ENCODE assay signal across 22 cellular contexts in genomic region chr4:57095956-57096355, GRCh38. TPM values are rescaled to one million over a fixed set of nuclear protein-coding genes. Genes with fewer than 3 reads are reported as not detected.
"Had no signal": no experiment of that assay in that cellular context is flagged by ENCODE, and none has a peak within 500 bp of the region (broad histone marks: within the 10 kb centered on the region; RNA-seq: fewer than 3 reads in every experiment).

No MANE protein-coding gene starts in this region.

- H3K27ac ChIP-seq: SK-N-MC, thyroid gland, WERI-Rb-1 had no signal

- H3K4me1 Mint-ChIP-seq: activated CD4-positive, alpha-beta memory T cell treated with anti-CD3 and anti-CD28 coated beads, Interleukin-2, amount 10 ng/mL, durations not matched to agents 7 days and 5 days; activated CD4-positive, alpha-beta T cell treated with anti-CD3 and anti-CD28 coated beads for 36 hours; stimulated activated effector memory CD8-positive, alpha-beta T cell treated with anti-CD3 and anti-CD28 coated beads, Interleukin-12 subunit alpha, Interleukin-12 subunit beta, amount 100 ng/mL, for 72 hours had no signal

- H3K4me3 ChIP-seq: dorsolateral prefrontal cortex, SK-N-MC, thyroid gland had no signal

- H3K4me3 Mint-ChIP-seq: activated CD4-positive, alpha-beta memory T cell treated with anti-CD3 and anti-CD28 coated beads, Interleukin-2, amount 10 ng/mL, durations not matched to agents 7 days and 5 days; activated CD4-positive, alpha-beta T cell treated with anti-CD3 and anti-CD28 coated beads for 36 hours; activated T-cell treated with anti-CD3 and anti-CD28 coated beads, Interleukin-2, amount 50 U/mL, for 4 hours; brain; endodermal cell; natural killer cell; stimulated activated effector memory CD8-positive, alpha-beta T cell treated with anti-CD3 and anti-CD28 coated beads, Interleukin-12 subunit alpha, Interleukin-12 subunit beta, amount 100 ng/mL, for 72 hours had no signal

- H3K9me3 Mint-ChIP-seq: activated CD4-positive, alpha-beta memory T cell treated with anti-CD3 and anti-CD28 coated beads, Interleukin-2, amount 10 ng/mL, durations not matched to agents 7 days and 5 days; activated naive CD4-positive, alpha-beta T cell treated with anti-CD3 and anti-CD28 coated beads, Interleukin-2, amount 50 U/mL, for 72 hours; activated T-cell treated with anti-CD3 and anti-CD28 coated beads, Interleukin-2, amount 50 U/mL, for 4 hours; brain; endodermal cell; natural killer cell; stimulated activated effector memory CD8-positive, alpha-beta T cell treated with anti-CD3 and anti-CD28 coated beads, Interleukin-12 subunit alpha, Interleukin-12 subunit beta, amount 100 ng/mL, for 72 hours had no signal

- H3K27ac Mint-ChIP-seq: activated CD4-positive, alpha-beta memory T cell treated with anti-CD3 and anti-CD28 coated beads, Interleukin-2, amount 10 ng/mL, durations not matched to agents 7 days and 5 days; activated CD4-positive, alpha-beta T cell treated with anti-CD3 and anti-CD28 coated beads for 36 hours; activated naive CD4-positive, alpha-beta T cell treated with anti-CD3 and anti-CD28 coated beads, Interleukin-2, amount 50 U/mL, for 72 hours; endodermal cell; progenitor cell of endocrine pancreas; stimulated activated effector memory CD8-positive, alpha-beta T cell treated with anti-CD3 and anti-CD28 coated beads, Interleukin-12 subunit alpha, Interleukin-12 subunit beta, amount 100 ng/mL, for 72 hours had no signal

- H3K36me3 ChIP-seq: thyroid gland, WERI-Rb-1 had no signal

- DNase-seq: activated CD4-positive, alpha-beta memory T cell treated with anti-CD3 and anti-CD28 coated beads, Interleukin-2, amount 10 ng/mL, durations not matched to agents 7 days and 5 days; activated CD4-positive, alpha-beta T cell treated with anti-CD3 and anti-CD28 coated beads for 36 hours; activated effector memory CD4-positive, alpha-beta T cell treated with Interleukin-2 at 50 U/mL for 16 hours; activated T-cell treated with anti-CD3 and anti-CD28 coated beads, Interleukin-2, amount 50 U/mL, for 4 hours; dorsolateral prefrontal cortex; endodermal cell; erythroblast; hypothalamus; mesendoderm; natural killer cell; nucleus accumbens; stimulated activated CD4-positive, alpha-beta T cell treated with anti-CD3 and anti-CD28 coated beads, Interleukin-12 subunit alpha, Interleukin-12 subunit beta, amount 100 ng/mL, for 4 hours; T-helper 1 cell; T1000; thyroid gland; WERI-Rb-1 had no signal

- H3K36me3 Mint-ChIP-seq: activated naive CD4-positive, alpha-beta T cell treated with anti-CD3 and anti-CD28 coated beads, Interleukin-2, amount 50 U/mL, for 72 hours; brain; natural killer cell; stimulated activated effector memory CD8-positive, alpha-beta T cell treated with anti-CD3 and anti-CD28 coated beads, Interleukin-12 subunit alpha, Interleukin-12 subunit beta, amount 100 ng/mL, for 72 hours had no signal

- FAIRE-seq: urothelium cell line had no signal

- H3K9me3 ChIP-seq: thyroid gland had no signal

- H3K27me3 Mint-ChIP-seq: brain, progenitor cell of endocrine pancreas had no signal

- H3K27me3 ChIP-seq: dorsolateral prefrontal cortex, thyroid gland had no signal

RNA-seq across cellular contexts. Expression of gene IGFBP7, which starts 14.2 kb away (rescaled TPM):
- total RNA-seq: activated CD4-positive, alpha-beta memory T cell treated with anti-CD3 and anti-CD28 coated beads, Interleukin-2, amount 10 ng/mL, durations not matched to agents 7 days and 5 days; activated CD4-positive, alpha-beta T cell treated with anti-CD3 and anti-CD28 coated beads for 36 hours had no signal
